20 cellular contexts compared by ENCODE assay signal in the genomic region with DNA sequence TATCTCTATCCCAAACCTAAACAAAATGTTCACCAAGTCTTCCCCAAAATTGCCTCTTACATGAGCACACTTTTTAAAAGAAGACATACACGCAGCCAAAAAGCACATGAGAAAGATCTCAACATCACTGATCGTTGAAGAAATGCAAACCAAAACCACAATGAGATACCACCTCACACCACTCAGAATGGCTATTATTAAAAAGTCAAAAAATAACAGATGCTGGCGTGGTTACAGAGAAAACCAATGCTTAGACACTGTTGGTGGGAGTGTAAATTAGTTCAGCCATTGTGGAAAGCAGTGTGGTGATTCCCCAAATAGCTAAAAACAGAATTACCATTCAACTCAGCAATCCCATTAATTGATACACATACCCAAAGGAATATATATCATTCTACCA.
"Had no signal": no experiment of that assay in that cellular context is flagged by ENCODE, and none has a peak within 500 bp of the region (broad histone marks: within the 10 kb centered on the region; RNA-seq: fewer than 3 reads in every experiment).

No MANE protein-coding gene starts in this region.

- H3K27me3 ChIP-seq: dorsolateral prefrontal cortex, esophagus squamous epithelium, gastrocnemius medialis, heart right ventricle, left lung had no signal

- H3K4me1 ChIP-seq: gastrocnemius medialis, left lung, lower lobe of right lung had no signal

- ATAC-seq: gastrocnemius medialis; heart right ventricle; left cardiac atrium; left lung; left ventricle myocardium superior; lower lobe of right lung; mucosa of descending colon; naive thymus-derived CD4-positive, alpha-beta T cell had no signal

- DNase-seq: dermis blood vessel endothelial cell; dorsolateral prefrontal cortex; effector CD4-positive, alpha-beta T cell; effector memory CD4-positive, alpha-beta T cell; esophagus squamous epithelium; foreskin fibroblast; foreskin melanocyte; gastrocnemius medialis; glutamatergic neuron; head of caudate nucleus; heart right ventricle; hippocampal formation; left cardiac atrium; left lung; left ventricle myocardium superior; lower lobe of right lung; mesenchymal stem cell; mucosa of descending colon; naive thymus-derived CD4-positive, alpha-beta T cell had no signal

- H3K27ac ChIP-seq: coronary artery, esophagus squamous epithelium, gastrocnemius medialis, heart right ventricle, left lung, lower lobe of right lung had no signal

- H3K9me3 ChIP-seq: gastrocnemius medialis, lower lobe of right lung, mucosa of descending colon had no signal

- H3K4me3 ChIP-seq: coronary artery, dorsolateral prefrontal cortex, esophagus squamous epithelium, gastrocnemius medialis, heart right ventricle, left lung, lower lobe of right lung, mucosa of descending colon had no signal

- H3K36me3 ChIP-seq: gastrocnemius medialis, heart right ventricle, left lung, lower lobe of right lung had no signal
